1 cellular context compared by ENCODE assay signal in the genomic region with DNA sequence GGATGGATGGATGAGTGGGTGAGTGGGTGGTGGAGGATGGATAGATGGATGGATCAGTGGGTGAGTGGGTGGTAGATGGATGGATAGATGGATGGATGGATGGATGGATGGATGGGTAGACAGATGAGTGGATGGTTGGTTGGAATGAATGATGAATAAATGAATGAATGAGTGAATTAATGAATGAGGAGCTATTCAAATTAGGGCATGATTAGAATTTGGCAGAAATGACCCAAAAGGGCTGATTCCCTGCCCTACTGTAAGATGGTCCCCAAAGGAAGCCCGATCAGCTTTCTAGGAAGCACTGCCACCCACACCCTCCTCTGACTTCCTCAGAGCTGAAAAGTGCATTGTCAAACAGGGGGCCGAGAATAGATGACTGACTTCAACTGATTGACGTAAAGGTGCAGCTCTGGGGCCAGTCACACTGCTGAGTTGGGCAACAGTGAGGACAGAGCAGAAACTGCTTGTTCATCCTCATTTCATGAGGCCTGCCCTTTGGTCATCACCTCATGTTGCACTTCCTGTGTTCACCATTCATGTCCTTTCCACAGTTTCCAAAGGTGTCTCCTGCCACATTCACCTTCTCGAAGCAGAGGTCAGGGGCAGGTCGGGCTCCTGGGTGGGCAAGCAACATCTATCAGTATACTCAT.
TF ChIP-seq lines count a peak whose summit lies in the region.

No MANE protein-coding gene starts in this region.

TF ChIP-seq in K562, 482 proteins besides CTCF, POLR2A, EP300 and RAD21 (continued from another document and continues in another):
- TF ChIP-seq, protein P1, sequence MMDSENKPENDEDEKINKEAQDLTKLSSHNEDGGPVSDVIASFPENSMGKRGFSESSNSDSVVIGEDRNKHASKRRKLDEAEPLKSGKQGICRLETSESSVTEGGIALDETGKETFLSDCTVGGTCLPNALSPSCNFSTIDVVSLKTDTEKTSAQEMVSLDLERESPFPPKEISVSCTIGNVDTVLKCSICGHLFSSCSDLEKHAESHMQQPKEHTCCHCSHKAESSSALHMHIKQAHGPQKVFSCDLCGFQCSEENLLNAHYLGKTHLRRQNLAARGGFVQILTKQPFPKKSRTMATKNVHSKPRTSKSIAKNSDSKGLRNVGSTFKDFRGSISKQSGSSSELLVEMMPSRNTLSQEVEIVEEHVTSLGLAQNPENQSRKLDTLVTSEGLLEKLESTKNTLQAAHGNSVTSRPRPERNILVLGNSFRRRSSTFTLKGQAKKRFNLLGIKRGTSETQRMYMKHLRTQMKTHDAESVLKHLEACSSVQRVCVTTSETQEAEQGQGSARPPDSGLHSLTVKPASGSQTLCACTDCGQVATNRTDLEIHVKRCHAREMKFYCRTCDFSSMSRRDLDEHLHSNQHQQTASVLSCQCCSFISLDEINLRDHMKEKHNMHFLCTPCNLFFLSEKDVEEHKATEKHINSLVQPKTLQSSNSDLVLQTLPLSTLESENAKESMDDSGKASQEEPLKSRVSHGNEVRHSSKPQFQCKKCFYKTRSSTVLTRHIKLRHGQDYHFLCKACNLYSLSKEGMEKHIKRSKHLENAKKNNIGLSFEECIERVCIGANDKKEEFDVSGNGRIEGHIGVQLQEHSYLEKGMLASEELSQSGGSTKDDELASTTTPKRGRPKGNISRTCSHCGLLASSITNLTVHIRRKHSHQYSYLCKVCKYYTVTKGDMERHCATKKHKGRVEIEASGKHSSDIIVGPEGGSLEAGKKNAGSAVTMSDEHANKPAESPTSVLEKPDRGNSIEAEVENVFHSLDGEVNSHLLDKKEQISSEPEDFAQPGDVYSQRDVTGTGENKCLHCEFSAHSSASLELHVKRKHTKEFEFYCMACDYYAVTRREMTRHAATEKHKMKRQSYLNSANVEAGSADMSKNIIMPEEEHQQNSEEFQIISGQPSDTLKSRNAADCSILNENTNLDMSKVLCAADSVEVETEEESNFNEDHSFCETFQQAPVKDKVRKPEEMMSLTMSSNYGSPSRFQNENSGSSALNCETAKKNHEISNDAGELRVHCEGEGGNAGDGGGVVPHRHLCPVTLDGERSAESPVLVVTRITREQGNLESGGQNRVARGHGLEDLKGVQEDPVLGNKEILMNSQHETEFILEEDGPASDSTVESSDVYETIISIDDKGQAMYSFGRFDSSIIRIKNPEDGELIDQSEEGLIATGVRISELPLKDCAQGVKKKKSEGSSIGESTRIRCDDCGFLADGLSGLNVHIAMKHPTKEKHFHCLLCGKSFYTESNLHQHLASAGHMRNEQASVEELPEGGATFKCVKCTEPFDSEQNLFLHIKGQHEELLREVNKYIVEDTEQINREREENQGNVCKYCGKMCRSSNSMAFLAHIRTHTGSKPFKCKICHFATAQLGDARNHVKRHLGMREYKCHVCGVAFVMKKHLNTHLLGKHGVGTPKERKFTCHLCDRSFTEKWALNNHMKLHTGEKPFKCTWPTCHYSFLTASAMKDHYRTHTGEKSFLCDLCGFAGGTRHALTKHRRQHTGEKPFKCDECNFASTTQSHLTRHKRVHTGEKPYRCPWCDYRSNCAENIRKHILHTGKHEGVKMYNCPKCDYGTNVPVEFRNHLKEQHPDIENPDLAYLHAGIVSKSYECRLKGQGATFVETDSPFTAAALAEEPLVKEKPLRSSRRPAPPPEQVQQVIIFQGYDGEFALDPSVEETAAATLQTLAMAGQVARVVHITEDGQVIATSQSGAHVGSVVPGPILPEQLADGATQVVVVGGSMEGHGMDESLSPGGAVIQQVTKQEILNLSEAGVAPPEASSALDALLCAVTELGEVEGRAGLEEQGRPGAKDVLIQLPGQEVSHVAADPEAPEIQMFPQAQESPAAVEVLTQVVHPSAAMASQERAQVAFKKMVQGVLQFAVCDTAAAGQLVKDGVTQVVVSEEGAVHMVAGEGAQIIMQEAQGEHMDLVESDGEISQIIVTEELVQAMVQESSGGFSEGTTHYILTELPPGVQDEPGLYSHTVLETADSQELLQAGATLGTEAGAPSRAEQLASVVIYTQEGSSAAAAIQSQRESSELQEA (IDR thresholded peaks at IDR 0.05; ENCODE audit: low read depth): no peak
- TF ChIP-seq DIDO1 (tag; IDR thresholded peaks at IDR 0.05; ENCODE audit: low read depth) (no peak), ZNF431 (CRISPR knock-in tag; IDR thresholded peaks at IDR 0.05) (no peak), CSDE1 (IDR thresholded peaks at IDR 0.05) (no peak), CCAR2 (IDR thresholded peaks at IDR 0.05; ENCODE audit: low read depth, low read length) (no peak), SRSF3 (IDR thresholded peaks at IDR 0.05; ENCODE audit: insufficient read depth, low read length) (no peak), PHB2 (IDR thresholded peaks at IDR 0.05; ENCODE audit: low read depth) (no peak), FOXM1 (IDR thresholded peaks at IDR 0.05; ENCODE audit: low read depth) (no peak), FOXM1 (CRISPR knock-in tag; IDR thresholded peaks at IDR 0.05; ENCODE audit: low read depth) (no peak), ZNF316 (IDR thresholded peaks at IDR 0.05) (peak; percentile 84), HCFC1 (IDR thresholded peaks at IDR 0.05; ENCODE audit: low read depth, low read length) (no peak), NR2C2 (CRISPR knock-in tag; IDR thresholded peaks at IDR 0.05) (no peak), NR2C2 (tag; IDR thresholded peaks at IDR 0.05) (peak; percentile 80), TAF9B (IDR thresholded peaks at IDR 0.05; ENCODE audit: partially characterized antibody) (no peak), KDM5B (IDR thresholded peaks at IDR 0.05; ENCODE audit: insufficient replicate concordance, low read depth, low read length) (no peak), ZFP1 (CRISPR knock-in tag; IDR thresholded peaks at IDR 0.05) (no peak), JUN (IDR thresholded peaks at IDR 0.05; ENCODE audit: borderline replicate concordance, low read depth, low read length) (no peak), JUN (CRISPR knock-in tag; IDR thresholded peaks at IDR 0.05; ENCODE audit: borderline replicate concordance) (no peak), MAZ (CRISPR knock-in tag; conservative IDR thresholded peaks at IDR 0.05 in 1 of 2, IDR thresholded peaks at IDR 0.05 in 1 of 2) (no peak), RAD51 (IDR thresholded peaks at IDR 0.05; ENCODE audit: borderline replicate concordance, low read depth) (no peak), HDAC1 (IDR thresholded peaks at IDR 0.05) (no peak), ZC3H8 (IDR thresholded peaks at IDR 0.05) (no peak)
- TF ChIP-seq, protein P2, sequence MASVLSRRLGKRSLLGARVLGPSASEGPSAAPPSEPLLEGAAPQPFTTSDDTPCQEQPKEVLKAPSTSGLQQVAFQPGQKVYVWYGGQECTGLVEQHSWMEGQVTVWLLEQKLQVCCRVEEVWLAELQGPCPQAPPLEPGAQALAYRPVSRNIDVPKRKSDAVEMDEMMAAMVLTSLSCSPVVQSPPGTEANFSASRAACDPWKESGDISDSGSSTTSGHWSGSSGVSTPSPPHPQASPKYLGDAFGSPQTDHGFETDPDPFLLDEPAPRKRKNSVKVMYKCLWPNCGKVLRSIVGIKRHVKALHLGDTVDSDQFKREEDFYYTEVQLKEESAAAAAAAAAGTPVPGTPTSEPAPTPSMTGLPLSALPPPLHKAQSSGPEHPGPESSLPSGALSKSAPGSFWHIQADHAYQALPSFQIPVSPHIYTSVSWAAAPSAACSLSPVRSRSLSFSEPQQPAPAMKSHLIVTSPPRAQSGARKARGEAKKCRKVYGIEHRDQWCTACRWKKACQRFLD (CRISPR knock-in tag; IDR thresholded peaks at IDR 0.05): no peak
- TF ChIP-seq, protein P3, sequence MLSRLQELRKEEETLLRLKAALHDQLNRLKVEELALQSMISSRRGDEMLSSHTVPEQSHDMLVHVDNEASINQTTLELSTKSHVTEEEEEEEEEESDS (CRISPR knock-in tag; IDR thresholded peaks at IDR 0.05): no peak
- TF ChIP-seq, protein P4, sequence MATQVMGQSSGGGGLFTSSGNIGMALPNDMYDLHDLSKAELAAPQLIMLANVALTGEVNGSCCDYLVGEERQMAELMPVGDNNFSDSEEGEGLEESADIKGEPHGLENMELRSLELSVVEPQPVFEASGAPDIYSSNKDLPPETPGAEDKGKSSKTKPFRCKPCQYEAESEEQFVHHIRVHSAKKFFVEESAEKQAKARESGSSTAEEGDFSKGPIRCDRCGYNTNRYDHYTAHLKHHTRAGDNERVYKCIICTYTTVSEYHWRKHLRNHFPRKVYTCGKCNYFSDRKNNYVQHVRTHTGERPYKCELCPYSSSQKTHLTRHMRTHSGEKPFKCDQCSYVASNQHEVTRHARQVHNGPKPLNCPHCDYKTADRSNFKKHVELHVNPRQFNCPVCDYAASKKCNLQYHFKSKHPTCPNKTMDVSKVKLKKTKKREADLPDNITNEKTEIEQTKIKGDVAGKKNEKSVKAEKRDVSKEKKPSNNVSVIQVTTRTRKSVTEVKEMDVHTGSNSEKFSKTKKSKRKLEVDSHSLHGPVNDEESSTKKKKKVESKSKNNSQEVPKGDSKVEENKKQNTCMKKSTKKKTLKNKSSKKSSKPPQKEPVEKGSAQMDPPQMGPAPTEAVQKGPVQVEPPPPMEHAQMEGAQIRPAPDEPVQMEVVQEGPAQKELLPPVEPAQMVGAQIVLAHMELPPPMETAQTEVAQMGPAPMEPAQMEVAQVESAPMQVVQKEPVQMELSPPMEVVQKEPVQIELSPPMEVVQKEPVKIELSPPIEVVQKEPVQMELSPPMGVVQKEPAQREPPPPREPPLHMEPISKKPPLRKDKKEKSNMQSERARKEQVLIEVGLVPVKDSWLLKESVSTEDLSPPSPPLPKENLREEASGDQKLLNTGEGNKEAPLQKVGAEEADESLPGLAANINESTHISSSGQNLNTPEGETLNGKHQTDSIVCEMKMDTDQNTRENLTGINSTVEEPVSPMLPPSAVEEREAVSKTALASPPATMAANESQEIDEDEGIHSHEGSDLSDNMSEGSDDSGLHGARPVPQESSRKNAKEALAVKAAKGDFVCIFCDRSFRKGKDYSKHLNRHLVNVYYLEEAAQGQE (CRISPR knock-in tag; IDR thresholded peaks at IDR 0.05; ENCODE audit: low read depth): no peak
- TF ChIP-seq, protein P5, sequence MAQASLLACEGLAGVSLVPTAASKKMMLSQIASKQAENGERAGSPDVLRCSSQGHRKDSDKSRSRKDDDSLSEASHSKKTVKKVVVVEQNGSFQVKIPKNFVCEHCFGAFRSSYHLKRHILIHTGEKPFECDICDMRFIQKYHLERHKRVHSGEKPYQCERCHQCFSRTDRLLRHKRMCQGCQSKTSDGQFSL (CRISPR knock-in tag; IDR thresholded peaks at IDR 0.05): no peak
- TF ChIP-seq, protein P5 (tag; IDR thresholded peaks at IDR 0.05): no peak
- TF ChIP-seq, protein P6, sequence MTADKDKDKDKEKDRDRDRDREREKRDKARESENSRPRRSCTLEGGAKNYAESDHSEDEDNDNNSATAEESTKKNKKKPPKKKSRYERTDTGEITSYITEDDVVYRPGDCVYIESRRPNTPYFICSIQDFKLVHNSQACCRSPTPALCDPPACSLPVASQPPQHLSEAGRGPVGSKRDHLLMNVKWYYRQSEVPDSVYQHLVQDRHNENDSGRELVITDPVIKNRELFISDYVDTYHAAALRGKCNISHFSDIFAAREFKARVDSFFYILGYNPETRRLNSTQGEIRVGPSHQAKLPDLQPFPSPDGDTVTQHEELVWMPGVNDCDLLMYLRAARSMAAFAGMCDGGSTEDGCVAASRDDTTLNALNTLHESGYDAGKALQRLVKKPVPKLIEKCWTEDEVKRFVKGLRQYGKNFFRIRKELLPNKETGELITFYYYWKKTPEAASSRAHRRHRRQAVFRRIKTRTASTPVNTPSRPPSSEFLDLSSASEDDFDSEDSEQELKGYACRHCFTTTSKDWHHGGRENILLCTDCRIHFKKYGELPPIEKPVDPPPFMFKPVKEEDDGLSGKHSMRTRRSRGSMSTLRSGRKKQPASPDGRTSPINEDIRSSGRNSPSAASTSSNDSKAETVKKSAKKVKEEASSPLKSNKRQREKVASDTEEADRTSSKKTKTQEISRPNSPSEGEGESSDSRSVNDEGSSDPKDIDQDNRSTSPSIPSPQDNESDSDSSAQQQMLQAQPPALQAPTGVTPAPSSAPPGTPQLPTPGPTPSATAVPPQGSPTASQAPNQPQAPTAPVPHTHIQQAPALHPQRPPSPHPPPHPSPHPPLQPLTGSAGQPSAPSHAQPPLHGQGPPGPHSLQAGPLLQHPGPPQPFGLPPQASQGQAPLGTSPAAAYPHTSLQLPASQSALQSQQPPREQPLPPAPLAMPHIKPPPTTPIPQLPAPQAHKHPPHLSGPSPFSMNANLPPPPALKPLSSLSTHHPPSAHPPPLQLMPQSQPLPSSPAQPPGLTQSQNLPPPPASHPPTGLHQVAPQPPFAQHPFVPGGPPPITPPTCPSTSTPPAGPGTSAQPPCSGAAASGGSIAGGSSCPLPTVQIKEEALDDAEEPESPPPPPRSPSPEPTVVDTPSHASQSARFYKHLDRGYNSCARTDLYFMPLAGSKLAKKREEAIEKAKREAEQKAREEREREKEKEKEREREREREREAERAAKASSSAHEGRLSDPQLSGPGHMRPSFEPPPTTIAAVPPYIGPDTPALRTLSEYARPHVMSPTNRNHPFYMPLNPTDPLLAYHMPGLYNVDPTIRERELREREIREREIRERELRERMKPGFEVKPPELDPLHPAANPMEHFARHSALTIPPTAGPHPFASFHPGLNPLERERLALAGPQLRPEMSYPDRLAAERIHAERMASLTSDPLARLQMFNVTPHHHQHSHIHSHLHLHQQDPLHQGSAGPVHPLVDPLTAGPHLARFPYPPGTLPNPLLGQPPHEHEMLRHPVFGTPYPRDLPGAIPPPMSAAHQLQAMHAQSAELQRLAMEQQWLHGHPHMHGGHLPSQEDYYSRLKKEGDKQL (CRISPR knock-in tag; IDR thresholded peaks at IDR 0.05; ENCODE audit: borderline replicate concordance): no peak
- TF ChIP-seq, protein P7, sequence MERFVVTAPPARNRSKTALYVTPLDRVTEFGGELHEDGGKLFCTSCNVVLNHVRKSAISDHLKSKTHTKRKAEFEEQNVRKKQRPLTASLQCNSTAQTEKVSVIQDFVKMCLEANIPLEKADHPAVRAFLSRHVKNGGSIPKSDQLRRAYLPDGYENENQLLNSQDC (CRISPR knock-in tag; IDR thresholded peaks at IDR 0.05): no peak
- TF ChIP-seq, protein P8, sequence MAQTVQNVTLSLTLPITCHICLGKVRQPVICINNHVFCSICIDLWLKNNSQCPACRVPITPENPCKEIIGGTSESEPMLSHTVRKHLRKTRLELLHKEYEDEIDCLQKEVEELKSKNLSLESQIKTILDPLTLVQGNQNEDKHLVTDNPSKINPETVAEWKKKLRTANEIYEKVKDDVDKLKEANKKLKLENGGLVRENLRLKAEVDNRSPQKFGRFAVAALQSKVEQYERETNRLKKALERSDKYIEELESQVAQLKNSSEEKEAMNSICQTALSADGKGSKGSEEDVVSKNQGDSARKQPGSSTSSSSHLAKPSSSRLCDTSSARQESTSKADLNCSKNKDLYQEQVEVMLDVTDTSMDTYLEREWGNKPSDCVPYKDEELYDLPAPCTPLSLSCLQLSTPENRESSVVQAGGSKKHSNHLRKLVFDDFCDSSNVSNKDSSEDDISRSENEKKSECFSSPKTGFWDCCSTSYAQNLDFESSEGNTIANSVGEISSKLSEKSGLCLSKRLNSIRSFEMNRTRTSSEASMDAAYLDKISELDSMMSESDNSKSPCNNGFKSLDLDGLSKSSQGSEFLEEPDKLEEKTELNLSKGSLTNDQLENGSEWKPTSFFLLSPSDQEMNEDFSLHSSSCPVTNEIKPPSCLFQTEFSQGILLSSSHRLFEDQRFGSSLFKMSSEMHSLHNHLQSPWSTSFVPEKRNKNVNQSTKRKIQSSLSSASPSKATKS (CRISPR knock-in tag; IDR thresholded peaks at IDR 0.05): no peak
